33 cellular contexts compared by ENCODE assay signal in genomic region chr18:78074400-78075020, GRCh38.
A peak's percentile ranks its signal among the peaks of the same experiment; 100 is the strongest.
DNase-seq lines count a peak whose midpoint lies in the region; ATAC-seq, FAIRE-seq and TF ChIP-seq lines count a peak whose summit lies in the region.
"Had no signal": no experiment of that assay in that cellular context is flagged by ENCODE, and none has a peak within 500 bp of the region (broad histone marks: within the 10 kb centered on the region; RNA-seq: fewer than 3 reads in every experiment).

No MANE protein-coding gene starts in this region.

- H3K27ac ChIP-seq in H9 (ENCODE audit: insufficient read length, low read depth, low read length) (no peak overlapping the region), small intestine (ENCODE audit: low read depth in 1 of 2, low read length in 1 of 2) (no peak overlapping the region)
- H3K27ac ChIP-seq: foreskin keratinocyte, heart left ventricle, parathyroid adenoma, RWPE1, SJSA1, spleen, thyroid gland had no signal

- H3K4me1 ChIP-seq in H9 (ENCODE audit: insufficient read depth, low read length), result no peaks in the 10 kb centered on the region
- no peaks in the 10 kb centered on the region for H3K4me1 ChIP-seq in small intestine (ENCODE audit: control insufficient read depth in 2 of 2, insufficient read depth in 1 of 2, low read depth in 1 of 2, low read length in 1 of 2)
- H3K4me1 ChIP-seq: foreskin keratinocyte, parathyroid adenoma, SJSA1, spleen, thyroid gland had no signal

- H2BK12ac ChIP-seq in H9 (ENCODE audit: insufficient read length, low read depth, low read length), result no peak overlapping the region

- H3K14ac ChIP-seq in H9 (ENCODE audit: insufficient read depth, low read length), result 0 out of 2 replicates have a peak overlapping the region, but pooled peaks have one; percentile 42

- no peaks in the 10 kb centered on the region for H3K79me2 ChIP-seq in H9 (ENCODE audit: insufficient read depth, low read length)
- H3K79me2 ChIP-seq: parathyroid adenoma had no signal

- no peaks in the 10 kb centered on the region for H3K79me1 ChIP-seq in H9 (ENCODE audit: insufficient read depth, low read depth, low read length, poor library complexity, severe bottlenecking)

- H2AK5ac ChIP-seq in H9 (ENCODE audit: insufficient read length, low read length), result no peak overlapping the region

- no peak overlapping the region for H3K4me3 Mint-ChIP-seq in H9
- no peak overlapping the region for H3K4me3 Mint-ChIP-seq in chondrocyte (ENCODE audit: unreplicated experiment)
- H3K4me3 Mint-ChIP-seq: activated CD8-positive, alpha-beta memory T cell treated with anti-CD3 and anti-CD28 coated beads, Interleukin-2, amount 10 ng/mL, durations not matched to agents 7 days and 5 days; central memory CD8-positive, alpha-beta T cell; memory B cell; neural crest cell had no signal

- ATAC-seq in left lobe of liver, result peak; percentile 67
- ATAC-seq: activated CD8-positive, alpha-beta memory T cell treated with anti-CD3 and anti-CD28 coated beads, Interleukin-2, amount 10 ng/mL, durations not matched to agents 7 days and 5 days; esophagus mucosa; foreskin keratinocyte; heart left ventricle; right cardiac atrium had no signal

- no peak overlapping the region for H2BK120ac ChIP-seq in H9 (ENCODE audit: low read depth, low read length, poor library complexity, severe bottlenecking)

- no peak overlapping the region for H3K18ac ChIP-seq in H9 (ENCODE audit: insufficient read length, low read depth, low read length)

- no peak for FAIRE-seq in small intestine (lab: Jason Lieb, UNC)

- no peak overlapping the region for H3K4me2 ChIP-seq in H9 (ENCODE audit: insufficient read depth, insufficient read length, low read length)

- no peak overlapping the region for H3K56ac ChIP-seq in H9 (ENCODE audit: insufficient read length, low read depth, low read length)

- H3T11ph ChIP-seq in H9 (ENCODE audit: low read length), result no peak overlapping the region

- H3K27me3 Mint-ChIP-seq in H9 (ENCODE audit: low read depth) (no peaks in the 10 kb centered on the region), chondrocyte (ENCODE audit: low read depth) (peaks cover 14% of the 10 kb centered on the region)
- H3K27me3 Mint-ChIP-seq: memory B cell had no signal

- H3K9me3 ChIP-seq in H9 (ENCODE audit: control insufficient read depth, low read depth, low read length) (no peaks in the 10 kb centered on the region), small intestine (ENCODE audit: control insufficient read depth, low read depth) (no peaks in the 10 kb centered on the region)
- H3K9me3 ChIP-seq: heart left ventricle, spleen, thyroid gland had no signal

- H4K20me1 ChIP-seq in H9 (ENCODE audit: control insufficient read depth, insufficient read depth, insufficient read length), result no peaks in the 10 kb centered on the region

- H3K9me3 Mint-ChIP-seq in H9 (no peaks in the 10 kb centered on the region), chondrocyte (ENCODE audit: low read depth) (peaks cover 2% of the 10 kb centered on the region)
- H3K9me3 Mint-ChIP-seq: central memory CD8-positive, alpha-beta T cell; memory B cell; neural crest cell had no signal

- TF ChIP-seq CTCF in H9 (conservative IDR thresholded peaks at IDR 0.05) (peak; percentile 30; the same call in 2 of the 3 replicates), chondrocyte (IDR thresholded peaks at IDR 0.05) (no peak)

- no peak overlapping the region for H3K4me3 ChIP-seq in small intestine (ENCODE audit: low read depth in 1 of 2, low read length in 2 of 2)
- H3K4me3 ChIP-seq: heart left ventricle, SJSA1, spleen, thyroid gland had no signal

- H4K91ac ChIP-seq in H9 (ENCODE audit: insufficient read length, low read depth, low read length), result no peak overlapping the region

- H3K4ac ChIP-seq in H9 (ENCODE audit: low read depth, low read length), result no peak overlapping the region

- H2BK5ac ChIP-seq in H9 (ENCODE audit: insufficient read length, low read length), result no peak overlapping the region

- no peak overlapping the region for H4K8ac ChIP-seq in H9 (replicated peaks; ENCODE audit: insufficient read length, low read depth, low read length)

- H3K23ac ChIP-seq in H9 (ENCODE audit: insufficient read length, low read depth, low read length), result no peak overlapping the region

- DNase-seq in H9, result no peak
- DNase-seq in SW480 (ENCODE audit: low spot score), result peak; percentile 47
- no peak for DNase-seq in left lobe of liver (ENCODE audit: low spot score)
- DNase-seq in small intestine, result peak; percentile 5
- DNase-seq in MV-4-11 (lab: John Stamatoyannopoulos, UW), result no peak
- DNase-seq in iPS-NIHi7 (ENCODE audit: extremely low spot score), result no peak
- no peak for DNase-seq in chondrocyte (ENCODE audit: low spot score)
- DNase-seq: activated CD8-positive, alpha-beta memory T cell treated with anti-CD3 and anti-CD28 coated beads, Interleukin-2, amount 10 ng/mL, durations not matched to agents 7 days and 5 days; activated gamma-delta T cell treated with Interleukin-2 at 50 U/mL for 16 hours; activated T-cell treated with anti-CD3 and anti-CD28 coated beads, Interleukin-2, amount 50 U/mL, for 48 hours; C1 segment of cervical spinal cord; dermis blood vessel endothelial cell; DMS53; foreskin keratinocyte; HCEC 1CT; heart left ventricle; Karpas-422; kidney glomerular epithelial cell; NCI-H1417 treated with DMSO at 0.1 percent for 48 hours; NCI-H2029 treated with DMSO at 0.1 percent for 48 hours; NCI-H226; NCI-H82; right cardiac atrium; spleen; T-helper 1 cell; thyroid gland had no signal

- no peak overlapping the region for H2BK20ac ChIP-seq in H9 (ENCODE audit: low read depth, low read length, poor library complexity, severe bottlenecking)

- H3K23me2 ChIP-seq in H9 (ENCODE audit: insufficient read length, low read depth, low read length, poor library complexity, severe bottlenecking), result no peaks in the 10 kb centered on the region

- no peak overlapping the region for H3K9ac ChIP-seq in H9 (ENCODE audit: extremely low read depth, insufficient read length, low read length)
- H3K9ac ChIP-seq: parathyroid adenoma had no signal

- H3K27ac Mint-ChIP-seq in H9 (peak overlapping the region; percentile 54 to 89 (median 61); a peak in 5 of 7 replicates), chondrocyte (ENCODE audit: unreplicated experiment) (no peak overlapping the region)
- H3K27ac Mint-ChIP-seq: activated CD8-positive, alpha-beta memory T cell treated with anti-CD3 and anti-CD28 coated beads, Interleukin-2, amount 10 ng/mL, durations not matched to agents 7 days and 5 days; memory B cell had no signal

- H3K4me1 Mint-ChIP-seq in H9 (peaks cover 22 to 27% of the 10 kb centered on the region in 2 experiments), chondrocyte (ENCODE audit: low read depth) (no peaks in the 10 kb centered on the region)
- H3K4me1 Mint-ChIP-seq: activated CD8-positive, alpha-beta memory T cell treated with anti-CD3 and anti-CD28 coated beads, Interleukin-2, amount 10 ng/mL, durations not matched to agents 7 days and 5 days; central memory CD8-positive, alpha-beta T cell; memory B cell had no signal

- no peaks in the 10 kb centered on the region for H3K36me3 Mint-ChIP-seq in H9 (ENCODE audit: insufficient read depth in 1 of 3, low read depth in 3 of 3)
- H3K36me3 Mint-ChIP-seq in chondrocyte (ENCODE audit: low read depth), result no peaks in the 10 kb centered on the region
- H3K36me3 Mint-ChIP-seq: activated CD8-positive, alpha-beta memory T cell treated with anti-CD3 and anti-CD28 coated beads, Interleukin-2, amount 10 ng/mL, durations not matched to agents 7 days and 5 days; memory B cell had no signal

- H4K5ac ChIP-seq in H9 (ENCODE audit: insufficient read length, low read depth, low read length), result no peak overlapping the region

- no peaks in the 10 kb centered on the region for H3K27me3 ChIP-seq in H9 (ENCODE audit: insufficient read depth, low read length)
- no peaks in the 10 kb centered on the region for H3K27me3 ChIP-seq in small intestine (ENCODE audit: control insufficient read depth in 2 of 2, insufficient read depth in 2 of 2, low read length in 2 of 2)
- H3K27me3 ChIP-seq: foreskin keratinocyte, SJSA1, spleen, thyroid gland had no signal

- H3K36me3 ChIP-seq in small intestine (ENCODE audit: control insufficient read depth in 2 of 2, insufficient read depth in 2 of 2, low read length in 2 of 2), result no peaks in the 10 kb centered on the region
- H3K36me3 ChIP-seq: heart left ventricle, SJSA1, spleen, thyroid gland had no signal

- H2AFZ ChIP-seq in H9 (ENCODE audit: low read length), result no peak overlapping the region
- H2AFZ ChIP-seq: parathyroid adenoma had no signal

- no CpG with 5 or more reads among the region's 12 CpGs for WGBS in H9 (ENCODE audit: extremely low coverage, insufficient read length, low lambda C conversion rate)
- 47 to 60% (median 48%) methylated on average over 12 of the region's 12 CpGs for WGBS in small intestine, 3 donors

- H2BK15ac ChIP-seq in H9 (ENCODE audit: low read depth, low read length), result no peak overlapping the region

Comparison
In these comparisons a context has a peak if more than half of its experiments do, and no peak if none do; other contexts are left out.
1. DNase-seq: peak in SW480 (single experiment) and small intestine (single experiment); none in H9 (single experiment), left lobe of liver (single experiment), MV-4-11 (single experiment), iPS-NIHi7 (single experiment) and chondrocyte (single experiment).